Comparison of ENCODE assay signal across 14 cellular contexts in the genomic region with DNA sequence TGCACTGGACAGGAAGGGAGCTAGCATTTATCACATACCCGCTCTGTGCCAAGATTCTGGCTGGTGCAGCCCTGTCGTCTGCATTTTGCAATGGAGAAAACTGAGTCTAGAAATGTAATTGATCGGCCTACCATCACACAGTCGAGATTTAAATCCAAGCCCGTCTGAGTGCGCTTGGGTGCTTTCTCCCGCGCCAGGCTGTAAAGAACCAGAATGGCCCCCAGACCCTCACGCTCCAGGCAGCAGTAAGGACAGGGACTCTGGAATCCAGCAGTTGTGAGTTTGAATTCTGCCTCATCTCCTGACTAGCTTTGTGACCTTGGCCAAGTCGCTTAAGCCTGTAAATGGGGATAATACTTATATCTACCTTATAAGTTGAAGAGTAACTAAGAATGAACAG. TPM values are rescaled to one million over a fixed set of nuclear protein-coding genes. Genes with fewer than 3 reads are reported as not detected.
DNase-seq lines count a peak whose midpoint lies in the region; ATAC-seq and TF ChIP-seq lines count a peak whose summit lies in the region.
"Had no signal": no experiment of that assay in that cellular context is flagged by ENCODE, and none has a peak within 500 bp of the region (broad histone marks: within the 10 kb centered on the region; RNA-seq: fewer than 3 reads in every experiment).

No MANE protein-coding gene starts in this region.

- 82% methylated on average over 2 of the region's 10 CpGs for WGBS in esophagus muscularis mucosa
- no CpG with 5 or more reads among the region's 10 CpGs for WGBS in trophoblast cell (ENCODE audit: extremely low coverage, insufficient coverage, insufficient read length)

- H3K4me1 ChIP-seq in right atrium auricular region (peaks cover 0 to 80% of the 10 kb centered on the region in 2 donors), esophagus muscularis mucosa (peaks cover 70 to 90% (median 83%) of the 10 kb centered on the region in 4 donors), trophoblast cell (ENCODE audit: control insufficient read depth in 1 of 2, insufficient read depth in 2 of 2, low read length in 2 of 2) (peaks cover 8 to 17% of the 10 kb centered on the region in 2 experiments), uterus (peaks cover 5 to 13% of the 10 kb centered on the region in 2 donors)
- H3K4me1 ChIP-seq: HAP-1 had no signal

- DNase-seq in right atrium auricular region (ENCODE audit: low spot score) (no peak), Right ventricle myocardium inferior (ENCODE audit: missing footprints) (no peak), esophagus muscularis mucosa (ENCODE audit: extremely low spot score) (no peak), trophoblast cell (no peak), uterus (no peak), cerebellar nuclear complex (lab: John Stamatoyannopoulos, UW) (no peak), omental fat pad (ENCODE audit: low spot score) (no peak)
- DNase-seq: activated CD8-positive, alpha-beta memory T cell treated with anti-CD3 and anti-CD28 coated beads for 24 hours; natural killer cell; SK-N-SH had no signal

- no peak overlapping the region for H2BK12ac ChIP-seq in trophoblast cell (ENCODE audit: low read length)

- no peaks in the 10 kb centered on the region for H3K79me1 ChIP-seq in trophoblast cell (ENCODE audit: low read length)

- peak overlapping the region; percentile 64 for H4K12ac ChIP-seq in trophoblast cell (ENCODE audit: low read depth, low read length)

- no peak overlapping the region for H3K9ac ChIP-seq in trophoblast cell (ENCODE audit: low read length)

- H2AK5ac ChIP-seq in trophoblast cell (ENCODE audit: low read length), result no peak overlapping the region

- H4K91ac ChIP-seq in trophoblast cell (ENCODE audit: low read depth, low read length), result no peak overlapping the region

- intact Hi-C loops in Right ventricle myocardium inferior (cut with DNase I), result no loop called here
- intact Hi-C loops in esophagus muscularis mucosa (cut with DNase I), result loop anchor here (10.0 kb wide), 1 partner anchor 212 kb away; no protein-coding TSS in a partner anchor
- intact Hi-C loops in uterus (cut with DNase I; ENCODE audit: low total_unique reads), result no loop called here

- peaks cover 4% of the 10 kb centered on the region for H3K79me2 ChIP-seq in trophoblast cell (ENCODE audit: control insufficient read depth, insufficient read depth, low read length, poor library complexity)

- no peak overlapping the region for H3K14ac ChIP-seq in trophoblast cell (ENCODE audit: low read length)

- ATAC-seq in Right ventricle myocardium inferior (no peak), HG02852 (IDR thresholded peaks at IDR 0.05; ENCODE audit: unreplicated experiment) (no peak), omental fat pad (ENCODE audit: low FRiP score) (no peak)
- ATAC-seq: natural killer cell had no signal

- H3K9me3 ChIP-seq in right atrium auricular region (no peaks in the 10 kb centered on the region), esophagus muscularis mucosa (no peaks in the 10 kb centered on the region), trophoblast cell (ENCODE audit: insufficient read depth, low read depth, low read length) (peaks cover 2% of the 10 kb centered on the region), uterus (no peaks in the 10 kb centered on the region)
- H3K9me3 ChIP-seq: HAP-1, SK-N-SH had no signal

- H3K36me3 ChIP-seq in right atrium auricular region, result peaks cover 46% of the 10 kb centered on the region
- peaks cover 11 to 53% (median 45%) of the 10 kb centered on the region in 4 donors for H3K36me3 ChIP-seq in esophagus muscularis mucosa
- H3K36me3 ChIP-seq in trophoblast cell (ENCODE audit: control insufficient read depth in 1 of 2, insufficient read depth in 2 of 2, low read length in 2 of 2), result peaks cover 36 to 57% of the 10 kb centered on the region in 2 experiments
- H3K36me3 ChIP-seq in uterus, result no peaks in the 10 kb centered on the region

- H4K8ac ChIP-seq in trophoblast cell (ENCODE audit: low read depth, low read length), result no peak overlapping the region

- TF ChIP-seq POLR2A in esophagus muscularis mucosa (IDR thresholded peaks at IDR 0.05; ENCODE audit: low read depth) (no peak), uterus (IDR thresholded peaks at IDR 0.05) (no peak)

- no peak overlapping the region for H2AFZ ChIP-seq in trophoblast cell (ENCODE audit: insufficient read depth, low read length, poor library complexity)

- TF ChIP-seq EP300 in esophagus muscularis mucosa (IDR thresholded peaks at IDR 0.05), result no peak

- no peak overlapping the region for H3K23ac ChIP-seq in trophoblast cell (ENCODE audit: low read length)

- H3K4ac ChIP-seq in trophoblast cell (ENCODE audit: low read depth, low read length), result no peak overlapping the region

- H2BK5ac ChIP-seq in trophoblast cell (ENCODE audit: low read depth, low read length, poor library complexity), result no peak overlapping the region

- peak overlapping the region; percentile 25 for H3K18ac ChIP-seq in trophoblast cell (ENCODE audit: low read length)

- TF ChIP-seq CTCF in right atrium auricular region (IDR thresholded peaks at IDR 0.05) (no peak), esophagus muscularis mucosa (IDR thresholded peaks at IDR 0.05) (no peak), uterus (IDR thresholded peaks at IDR 0.05) (no peak), omental fat pad (IDR thresholded peaks at IDR 0.05) (no peak)

- H3K27ac ChIP-seq in right atrium auricular region (peak overlapping the region; percentile 80 to 84), esophagus muscularis mucosa (replicated peaks in 1 of 4) (peak overlapping the region; percentile 74 to 85 (median 84)), trophoblast cell (ENCODE audit: low read depth, low read length) (peak overlapping the region; percentile 37), uterus (peak overlapping the region; percentile 76 to 88)

- H2BK120ac ChIP-seq in trophoblast cell (ENCODE audit: insufficient read depth, low read length, poor library complexity), result no peak overlapping the region

- no peaks in the 10 kb centered on the region for H3K27me3 ChIP-seq in right atrium auricular region
- H3K27me3 ChIP-seq in esophagus muscularis mucosa, result no peaks in the 10 kb centered on the region
- no peaks in the 10 kb centered on the region for H3K27me3 ChIP-seq in trophoblast cell (ENCODE audit: insufficient read depth, low read length)
- H3K27me3 ChIP-seq in uterus, result no peaks in the 10 kb centered on the region

- no peak overlapping the region for H3K4me2 ChIP-seq in trophoblast cell (ENCODE audit: low read length)

- H3K4me3 ChIP-seq in right atrium auricular region (no peak overlapping the region), esophagus muscularis mucosa (no peak overlapping the region), trophoblast cell (ENCODE audit: low read depth, low read length) (no peak overlapping the region), uterus (no peak overlapping the region)
- H3K4me3 ChIP-seq: coronary artery, HAP-1, skin epidermis had no signal

RNA-seq across cellular contexts. Expression of a gene that starts 10.8 kb away (rescaled TPM):
- total RNA-seq in right atrium auricular region (100 to 1,000 TPM; 189 to 252 TPM), Right ventricle myocardium inferior (172 TPM), esophagus muscularis mucosa (100 to 1,000 TPM; 152 to 252 (median 191) TPM), uterus (100 to 1,000 TPM in 3 of 4 donors, 10 to 100 TPM in 1; 20.8 to 289 (median 149) TPM), omental fat pad (100 to 1,000 TPM in 2 of 4 donors, 10 to 100 TPM in 2; 83.0 to 121 (median 108) TPM)
- 243 and 244 TPM in 2 replicates for polyA plus RNA-seq in trophoblast cell (2013)

RNA-seq across cellular contexts. Expression of a gene that starts 31.5 kb away (rescaled TPM):
- total RNA-seq in right atrium auricular region (100 to 1,000 TPM; 111 to 120 TPM), Right ventricle myocardium inferior (112 TPM), esophagus muscularis mucosa (100 to 1,000 TPM in 3 of 4 donors, 10 to 100 TPM in 1; 83.9 to 152 (median 111) TPM), uterus (10 to 100 TPM in 3 of 4 donors, 1 to 10 TPM in 1; 6.7 to 57.1 (median 20.0) TPM), omental fat pad (10 to 100 TPM; 50.1 to 76.1 (median 55.9) TPM)
- 15.8 and 16.4 TPM in 2 replicates for polyA plus RNA-seq in trophoblast cell (2013)
